9 cellular contexts compared by ENCODE assay signal in the genomic region with DNA sequence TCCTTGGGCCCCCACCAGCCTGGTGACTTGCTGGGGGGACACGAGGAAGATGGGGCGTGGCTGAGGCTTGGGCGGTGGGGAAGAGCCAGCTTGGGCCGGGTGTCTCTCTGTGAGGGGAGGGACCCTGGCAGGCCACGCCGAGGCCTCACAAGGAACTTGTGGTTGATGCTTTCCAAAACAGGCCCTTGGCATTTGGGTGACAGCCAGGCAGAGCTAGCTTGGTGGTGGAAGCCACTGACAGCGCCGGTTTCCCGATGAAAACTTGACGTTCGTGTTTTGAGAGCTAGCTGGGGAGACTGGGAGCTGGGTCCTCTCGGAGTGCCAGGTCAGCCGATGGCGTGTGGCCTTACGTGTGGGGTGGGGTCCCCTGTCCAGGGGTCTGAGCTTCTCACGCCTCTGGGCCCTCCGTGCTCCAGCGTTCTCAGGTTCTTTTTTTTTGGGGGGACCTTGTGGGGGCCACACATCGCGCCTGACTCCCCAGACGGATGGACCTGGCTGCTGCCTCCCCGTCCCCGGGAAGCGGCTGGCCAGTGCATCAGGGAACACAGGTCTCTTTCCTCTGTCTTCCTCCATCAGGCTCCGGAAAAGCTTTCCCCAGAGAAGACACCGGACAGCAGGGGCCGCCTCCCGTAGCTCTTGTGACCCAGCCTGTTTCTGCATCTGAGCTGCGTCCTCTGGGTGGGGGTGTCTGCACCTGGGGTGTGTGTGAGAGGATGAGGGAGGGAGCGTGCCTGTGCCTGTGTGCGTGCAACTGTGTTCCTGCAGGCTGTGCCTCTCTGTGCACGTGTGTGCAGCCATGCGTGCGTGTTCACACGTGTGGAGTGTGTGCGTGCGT.
DNase-seq lines count a peak whose midpoint lies in the region; ATAC-seq and TF ChIP-seq lines count a peak whose summit lies in the region.
"Had no signal": no experiment of that assay in that cellular context is flagged by ENCODE, and none has a peak within 500 bp of the region (broad histone marks: within the 10 kb centered on the region; RNA-seq: fewer than 3 reads in every experiment).

No MANE protein-coding gene starts in this region.

- H3K36me3 Mint-ChIP-seq in CD8-positive, alpha-beta memory T cell: no peaks in the 10 kb centered on the region
- no peaks in the 10 kb centered on the region for H3K36me3 Mint-ChIP-seq in activated T-helper 1 cell treated with anti-CD3 and anti-CD28 coated beads, Interleukin-12 subunit alpha, Interleukin-12 subunit beta, Interleukin-2, Interleukin-4 antibody, amounts not matched to agents 30 ng/mL and 10 ng/mL and 1 ng/mL, durations not matched to agents 14 hours and 24 hours and 36 hours (ENCODE audit: low read depth)
- H3K36me3 Mint-ChIP-seq in natural killer cell (no peaks in the 10 kb centered on the region), progenitor cell of endocrine pancreas (ENCODE audit: insufficient read depth) (no peaks in the 10 kb centered on the region)

- peak; percentile 61 for ATAC-seq in GM19438 (IDR thresholded peaks at IDR 0.05; ENCODE audit: low read depth, unreplicated experiment)
- ATAC-seq in HG03442 (IDR thresholded peaks at IDR 0.05; ENCODE audit: unreplicated experiment): peak; percentile 26
- peak; percentile 3 to 50 (median 34) for ATAC-seq in natural killer cell

- H3K27me3 Mint-ChIP-seq in CD8-positive, alpha-beta memory T cell: peaks cover 26 to 62% of the 10 kb centered on the region in 2 donors
- peaks cover 29% of the 10 kb centered on the region for H3K27me3 Mint-ChIP-seq in activated T-helper 1 cell treated with anti-CD3 and anti-CD28 coated beads, Interleukin-12 subunit alpha, Interleukin-12 subunit beta, Interleukin-2, Interleukin-4 antibody, amounts not matched to agents 30 ng/mL and 10 ng/mL and 1 ng/mL, durations not matched to agents 14 hours and 24 hours and 36 hours (ENCODE audit: insufficient read depth)
- peaks cover 27 to 46% of the 10 kb centered on the region in 2 donors for H3K27me3 Mint-ChIP-seq in natural killer cell (ENCODE audit: low read depth in 2 of 2)
- H3K27me3 Mint-ChIP-seq in progenitor cell of endocrine pancreas: peaks cover 62% of the 10 kb centered on the region

- H3K27ac Mint-ChIP-seq in CD8-positive, alpha-beta memory T cell: no peak overlapping the region
- H3K27ac Mint-ChIP-seq in activated T-helper 1 cell treated with anti-CD3 and anti-CD28 coated beads, Interleukin-12 subunit alpha, Interleukin-12 subunit beta, Interleukin-2, Interleukin-4 antibody, amounts not matched to agents 30 ng/mL and 10 ng/mL and 1 ng/mL, durations not matched to agents 14 hours and 24 hours and 36 hours: no peak overlapping the region
- H3K27ac Mint-ChIP-seq in natural killer cell: no peak overlapping the region
- H3K27ac Mint-ChIP-seq in progenitor cell of endocrine pancreas: no peak overlapping the region

- no peaks in the 10 kb centered on the region for H3K9me3 Mint-ChIP-seq in CD8-positive, alpha-beta memory T cell
- no peaks in the 10 kb centered on the region for H3K9me3 Mint-ChIP-seq in activated T-helper 1 cell treated with anti-CD3 and anti-CD28 coated beads, Interleukin-12 subunit alpha, Interleukin-12 subunit beta, Interleukin-2, Interleukin-4 antibody, amounts not matched to agents 30 ng/mL and 10 ng/mL and 1 ng/mL, durations not matched to agents 14 hours and 24 hours and 36 hours
- H3K9me3 Mint-ChIP-seq in natural killer cell (no peaks in the 10 kb centered on the region), progenitor cell of endocrine pancreas (ENCODE audit: low read depth) (no peaks in the 10 kb centered on the region)

- POLR2A ChIA-PET in CD8-positive, alpha-beta memory T cell (lab: Charles Lee): no interaction called here

- H3K4me3 ChIP-seq in CD8-positive, alpha-beta memory T cell (ENCODE audit: low read length): no peak overlapping the region
- H3K4me3 ChIP-seq: cardiac muscle cell had no signal

- no peaks in the 10 kb centered on the region for H3K4me1 ChIP-seq in CD8-positive, alpha-beta memory T cell (ENCODE audit: insufficient read depth, low read length)

- DNase-seq in CD8-positive, alpha-beta memory T cell: peak in 1 of 5 donors; percentile 25
- DNase-seq in activated T-helper 1 cell treated with anti-CD3 and anti-CD28 coated beads, Interleukin-12 subunit alpha, Interleukin-12 subunit beta, Interleukin-2, Interleukin-4 antibody, amounts not matched to agents 30 ng/mL and 10 ng/mL and 1 ng/mL, durations not matched to agents 14 hours and 24 hours and 36 hours (ENCODE audit: low spot score): no peak
- DNase-seq in natural killer cell (no peak), SKM-1 (lab: John Stamatoyannopoulos, UW; ENCODE audit: unreplicated experiment) (no peak), progenitor cell of endocrine pancreas (ENCODE audit: low spot score, unreplicated experiment) (no peak), DMS153 (lab: John Stamatoyannopoulos, UW) (no peak)

- peaks cover 1 to 5% (median 4%) of the 10 kb centered on the region in 3 donors for H3K4me1 Mint-ChIP-seq in CD8-positive, alpha-beta memory T cell
- no peaks in the 10 kb centered on the region for H3K4me1 Mint-ChIP-seq in activated T-helper 1 cell treated with anti-CD3 and anti-CD28 coated beads, Interleukin-12 subunit alpha, Interleukin-12 subunit beta, Interleukin-2, Interleukin-4 antibody, amounts not matched to agents 30 ng/mL and 10 ng/mL and 1 ng/mL, durations not matched to agents 14 hours and 24 hours and 36 hours (ENCODE audit: low read depth)
- H3K4me1 Mint-ChIP-seq in natural killer cell: no peaks in the 10 kb centered on the region
- no peaks in the 10 kb centered on the region for H3K4me1 Mint-ChIP-seq in progenitor cell of endocrine pancreas (ENCODE audit: low read depth)

- no peak overlapping the region for H3K27ac ChIP-seq in CD8-positive, alpha-beta memory T cell (ENCODE audit: low read depth, low read length)
- H3K27ac ChIP-seq: cardiac muscle cell had no signal

- H3K36me3 ChIP-seq in CD8-positive, alpha-beta memory T cell (ENCODE audit: insufficient read depth, low read length): no peaks in the 10 kb centered on the region
- H3K36me3 ChIP-seq: cardiac muscle cell had no signal

- intact Hi-C loops in activated T-helper 1 cell treated with anti-CD3 and anti-CD28 coated beads, Interleukin-12 subunit alpha, Interleukin-12 subunit beta, Interleukin-2, Interleukin-4 antibody, amounts not matched to agents 30 ng/mL and 10 ng/mL and 1 ng/mL, durations not matched to agents 14 hours and 24 hours and 36 hours (cut with micrococcal nuclease): no loop called here
- intact Hi-C loops in natural killer cell (cut with micrococcal nuclease): loop anchor here (10.0 kb wide), 1 partner anchor 728 kb away; no protein-coding TSS in a partner anchor

- H3K27me3 ChIP-seq in CD8-positive, alpha-beta memory T cell (ENCODE audit: insufficient read depth, low read length, poor library complexity, severe bottlenecking): peaks cover 10% of the 10 kb centered on the region

- CTCF ChIA-PET in CD8-positive, alpha-beta memory T cell (lab: Charles Lee): interaction anchor here (1.2 to 2.1 kb wide), 5 partner anchors 8 to 484 kb away, joined by 3 to 10 read pairs (median 5); no protein-coding TSS in a partner anchor

- H3K9me3 ChIP-seq in CD8-positive, alpha-beta memory T cell (ENCODE audit: low read length): no peaks in the 10 kb centered on the region

- peak overlapping the region in 4 of 7 donors; percentile 41 to 65 (median 54) for H3K4me3 Mint-ChIP-seq in CD8-positive, alpha-beta memory T cell
- H3K4me3 Mint-ChIP-seq in activated T-helper 1 cell treated with anti-CD3 and anti-CD28 coated beads, Interleukin-12 subunit alpha, Interleukin-12 subunit beta, Interleukin-2, Interleukin-4 antibody, amounts not matched to agents 30 ng/mL and 10 ng/mL and 1 ng/mL, durations not matched to agents 14 hours and 24 hours and 36 hours: peak overlapping the region; percentile 33
- no peak overlapping the region for H3K4me3 Mint-ChIP-seq in natural killer cell
- H3K4me3 Mint-ChIP-seq in progenitor cell of endocrine pancreas (ENCODE audit: low read depth): no peak overlapping the region

- TF ChIP-seq CTCF in natural killer cell (IDR thresholded peaks at IDR 0.05) (no peak), progenitor cell of endocrine pancreas (IDR thresholded peaks at IDR 0.05; ENCODE audit: unreplicated experiment) (no peak)

Comparison
In these comparisons a context has a peak if more than half of its experiments do, and no peak if none do; other contexts are left out.
1. H3K4me3 Mint-ChIP-seq: peak in CD8-positive, alpha-beta memory T cell (4 of 7) and activated T-helper 1 cell treated with anti-CD3 and anti-CD28 coated beads, Interleukin-12 subunit alpha, Interleukin-12 subunit beta, Interleukin-2, Interleukin-4 antibody, amounts not matched to agents 30 ng/mL and 10 ng/mL and 1 ng/mL, durations not matched to agents 14 hours and 24 hours and 36 hours (single experiment); none in natural killer cell (single experiment) and progenitor cell of endocrine pancreas (single experiment).
2. Peak in every context shown above with its lines, with median percentiles within 50 percentile points of each other: ATAC-seq.